Comparison of ENCODE assay signal across 17 cellular contexts in genomic region chr1:15700510-15700909, GRCh38. TPM values are rescaled to one million over a fixed set of nuclear protein-coding genes. Genes with fewer than 3 reads are reported as not detected.
DNase-seq lines count a peak whose midpoint lies in the region; ATAC-seq and TF ChIP-seq lines count a peak whose summit lies in the region.
"Had no signal": no experiment of that assay in that cellular context is flagged by ENCODE, and none has a peak within 500 bp of the region (broad histone marks: within the 10 kb centered on the region; RNA-seq: fewer than 3 reads in every experiment).

No MANE protein-coding gene starts in this region.

- H3K9me3 Mint-ChIP-seq in central memory CD8-positive, alpha-beta T cell: no peaks in the 10 kb centered on the region
- H3K9me3 Mint-ChIP-seq: activated T-cell treated with anti-CD3 and anti-CD28 coated beads, Interleukin-2, amount 50 U/mL, for 4 hours; natural killer cell; stimulated activated naive CD8-positive, alpha-beta T cell treated with anti-CD3 and anti-CD28 coated beads, Interleukin-15, Interleukin-2, amounts not matched to agents 100 ng/mL and 50 ng/mL, for 24 hours had no signal

- TF ChIP-seq POLR2A in heart left ventricle (IDR thresholded peaks at IDR 0.05): no peak

- H3K27ac ChIP-seq in heart left ventricle: peak overlapping the region in 7 of 12 donors; percentile 5 to 48 (median 15)
- peak overlapping the region in 1 of 2 donors; percentile 26 for H3K27ac ChIP-seq in lung (ENCODE audit: low read depth in 1 of 2, low read length in 1 of 2)
- peak overlapping the region; percentile 15 for H3K27ac ChIP-seq in upper lobe of right lung
- no peak overlapping the region for H3K27ac ChIP-seq in substantia nigra (ENCODE audit: low read depth, low read length, poor library complexity, severe bottlenecking)

- peaks cover 8% of the 10 kb centered on the region for H3K36me3 Mint-ChIP-seq in central memory CD8-positive, alpha-beta T cell (ENCODE audit: insufficient read depth)
- H3K36me3 Mint-ChIP-seq: natural killer cell had no signal

- H3K4me1 Mint-ChIP-seq in central memory CD8-positive, alpha-beta T cell: peaks cover 45% of the 10 kb centered on the region

- WGBS in heart left ventricle, 4 donors: 48 to 64% (median 51%) methylated on average over 6 of the region's 6 CpGs
- 61 to 82% methylated on average over 6 of the region's 6 CpGs for WGBS in lung, 2 donors

- no peaks in the 10 kb centered on the region for H3K27me3 Mint-ChIP-seq in central memory CD8-positive, alpha-beta T cell
- H3K27me3 Mint-ChIP-seq: stimulated activated naive CD8-positive, alpha-beta T cell treated with anti-CD3 and anti-CD28 coated beads, Interleukin-15, Interleukin-2, amounts not matched to agents 100 ng/mL and 50 ng/mL, for 24 hours had no signal

- DNase-seq in heart left ventricle (no peak), cardiac septum (ENCODE audit: low spot score) (no peak), lung (ENCODE audit: low spot score) (peak; percentile 62), upper lobe of right lung (peak; percentile 72), midbrain (lab: John Stamatoyannopoulos, UW) (no peak), substantia nigra (lab: John Stamatoyannopoulos, UW) (no peak)
- DNase-seq in central memory CD8-positive, alpha-beta T cell (ENCODE audit: low spot score in 2 of 2): no peak
- no peak for DNase-seq in stimulated activated naive CD8-positive, alpha-beta T cell treated with anti-CD3 and anti-CD28 coated beads, Interleukin-15, Interleukin-2, amounts not matched to agents 100 U/mL and 50 U/mL, for 24 hours
- DNase-seq: activated T-cell treated with anti-CD3 and anti-CD28 coated beads, Interleukin-2, amount 50 U/mL, for 4 hours; Caco-2; cerebellar nuclear complex; gastrocnemius medialis; natural killer cell; NCI-H1417; NCI-H2171 treated with DMSO at 0.1 percent for 48 hours had no signal

- intact Hi-C loops in heart left ventricle (cut with DNase I): loop anchor here in 1 of 10 donors (5.0 kb wide), 1 partner anchor 37 kb away; the partner anchor contains the start of gene SLC25A34
- intact Hi-C loops in cardiac septum (cut with DNase I): loop anchor here (5.0 kb wide), 1 partner anchor 83 kb away; the partner anchor contains the start of gene DDI2
- intact Hi-C loops in upper lobe of right lung (cut with DNase I): no loop called here

- H3K9me3 ChIP-seq in heart left ventricle (no peaks in the 10 kb centered on the region), lung (ENCODE audit: control insufficient read depth in 2 of 2, insufficient read depth in 1 of 2, low read length in 1 of 2) (peaks cover 0 to 2% of the 10 kb centered on the region in 2 donors), upper lobe of right lung (no peaks in the 10 kb centered on the region)
- H3K9me3 ChIP-seq: Caco-2, gastrocnemius medialis had no signal

- H3K27me3 ChIP-seq in heart left ventricle: no peaks in the 10 kb centered on the region
- H3K27me3 ChIP-seq in lung (ENCODE audit: control insufficient read depth, insufficient read depth): no peaks in the 10 kb centered on the region
- no peaks in the 10 kb centered on the region for H3K27me3 ChIP-seq in upper lobe of right lung
- H3K27me3 ChIP-seq: gastrocnemius medialis had no signal

- ATAC-seq in heart left ventricle: no peak
- ATAC-seq in central memory CD8-positive, alpha-beta T cell (replicated peaks; ENCODE audit: extremely low read depth, poor library complexity, severe bottlenecking): no peak
- no peak for ATAC-seq in lung (ENCODE audit: insufficient read depth, low FRiP score)
- peak; percentile 73 for ATAC-seq in upper lobe of right lung
- ATAC-seq in stimulated activated naive CD8-positive, alpha-beta T cell treated with anti-CD3 and anti-CD28 coated beads, Interleukin-15, Interleukin-2, amounts not matched to agents 100 U/mL and 50 U/mL, for 24 hours: no peak
- ATAC-seq: activated T-cell treated with anti-CD3 and anti-CD28 coated beads, Interleukin-2, amount 50 U/mL, for 4 hours; gastrocnemius medialis; natural killer cell had no signal

- H3K4me3 ChIP-seq in heart left ventricle: no peak overlapping the region
- H3K4me3 ChIP-seq in lung: no peak overlapping the region
- H3K4me3 ChIP-seq in upper lobe of right lung: no peak overlapping the region
- H3K4me3 ChIP-seq: gastrocnemius medialis had no signal

- peaks cover 9 to 84% (median 61%) of the 10 kb centered on the region in 12 donors for H3K4me1 ChIP-seq in heart left ventricle
- peaks cover 20 to 22% of the 10 kb centered on the region in 2 donors for H3K4me1 ChIP-seq in lung (ENCODE audit: control insufficient read depth in 2 of 2, insufficient read depth in 2 of 2, low read length in 2 of 2)
- peaks cover 68% of the 10 kb centered on the region for H3K4me1 ChIP-seq in upper lobe of right lung
- H3K4me1 ChIP-seq: Caco-2 had no signal

- no peak for TF ChIP-seq CTCF in heart left ventricle (IDR thresholded peaks at IDR 0.05)
- TF ChIP-seq CTCF in lung (IDR thresholded peaks at IDR 0.05; ENCODE audit: control extremely low read depth, extremely low read depth): no peak
- no peak for TF ChIP-seq CTCF in upper lobe of right lung (IDR thresholded peaks at IDR 0.05)

- H3K36me3 ChIP-seq in heart left ventricle: peaks cover 0 to 24% (median 15%) of the 10 kb centered on the region in 9 donors
- H3K36me3 ChIP-seq in lung (ENCODE audit: control insufficient read depth in 2 of 2, insufficient read depth in 2 of 2, low read length in 2 of 2): peaks cover 3 to 4% of the 10 kb centered on the region in 2 donors
- H3K36me3 ChIP-seq in upper lobe of right lung: peaks cover 6% of the 10 kb centered on the region
- H3K36me3 ChIP-seq: gastrocnemius medialis had no signal

- no peak overlapping the region for H3K4me3 Mint-ChIP-seq in central memory CD8-positive, alpha-beta T cell
- H3K4me3 Mint-ChIP-seq: activated T-cell treated with anti-CD3 and anti-CD28 coated beads, Interleukin-2, amount 50 U/mL, for 4 hours; natural killer cell; stimulated activated naive CD8-positive, alpha-beta T cell treated with anti-CD3 and anti-CD28 coated beads, Interleukin-15, Interleukin-2, amounts not matched to agents 100 ng/mL and 50 ng/mL, for 24 hours had no signal

- peak overlapping the region; percentile 33 for H3K27ac Mint-ChIP-seq in central memory CD8-positive, alpha-beta T cell (ENCODE audit: low read depth)
- H3K27ac Mint-ChIP-seq: stimulated activated naive CD8-positive, alpha-beta T cell treated with anti-CD3 and anti-CD28 coated beads, Interleukin-15, Interleukin-2, amounts not matched to agents 100 ng/mL and 50 ng/mL, for 24 hours had no signal

RNA-seq across cellular contexts. Expression of gene PLEKHM2, which starts 16.4 kb away (rescaled TPM):
- 100 to 1,000 TPM in 2 of 9 donors, 10 to 100 TPM in 7; 69.9 to 150 (median 84.4) TPM for total RNA-seq in heart left ventricle
- 100 to 1,000 TPM in 1 of 2 donors, 10 to 100 TPM in 1; 83.1 to 104 TPM for polyA plus RNA-seq in heart left ventricle
- total RNA-seq in cardiac septum: 93.1 TPM
- total RNA-seq in lung: 10 to 100 TPM; 32.5 to 79.2 TPM
- 10 to 100 TPM; 49.3 to 76.9 TPM for polyA plus RNA-seq in lung
- 90.9 TPM for total RNA-seq in upper lobe of right lung

RNA-seq across cellular contexts. Expression of gene SLC25A34, which starts 35.5 kb away (rescaled TPM):
- total RNA-seq in heart left ventricle (10 to 100 TPM in 6 of 9 donors, 1 to 10 TPM in 3; 4.8 to 71.2 (median 17.8) TPM), cardiac septum (2.9 TPM), lung (1 to 10 TPM; 1.6 to 4.2 TPM), upper lobe of right lung (3.0 TPM)
- polyA plus RNA-seq in heart left ventricle (10 to 100 TPM in 1 of 2 donors, 1 to 10 TPM in 1; 1.6 to 25.9 TPM), lung (1 to 10 TPM; 1.7 to 2.7 TPM)
- total RNA-seq: HT-29 had no signal

RNA-seq across cellular contexts. Expression of gene TMEM82, which starts 41.8 kb away (rescaled TPM):
- total RNA-seq in heart left ventricle: not detected
- polyA plus RNA-seq in heart left ventricle: not detected
- not detected for total RNA-seq in cardiac septum
- not detected for total RNA-seq in lung
- polyA plus RNA-seq in lung: not detected
- total RNA-seq in upper lobe of right lung: not detected
- total RNA-seq: activated T-cell treated with anti-CD3 and anti-CD28 coated beads, Interleukin-2, amount 50 U/mL, for 4 hours; HT-29; natural killer cell had no signal

RNA-seq across cellular contexts. Expression of gene FBLIM1, which starts 58.1 kb away (rescaled TPM):
- total RNA-seq in heart left ventricle (100 to 1,000 TPM in 1 of 9 donors, 10 to 100 TPM in 8; 49.3 to 103 (median 73.8) TPM), cardiac septum (40.6 TPM), lung (10 to 100 TPM; 37.4 to 55.0 TPM), upper lobe of right lung (39.0 TPM)
- polyA plus RNA-seq in heart left ventricle (10 to 100 TPM; 31.6 to 58.4 TPM), lung (10 to 100 TPM; 15.8 to 26.2 TPM)

Comparison
In these comparisons a context has a peak if more than half of its experiments do, and no peak if none do; other contexts are left out.
1. DNase-seq: peak in lung (single experiment) and upper lobe of right lung (single experiment); none in heart left ventricle (0 of 5), cardiac septum (single experiment), central memory CD8-positive, alpha-beta T cell (0 of 2), midbrain (single experiment), substantia nigra (0 of 49) and stimulated activated naive CD8-positive, alpha-beta T cell treated with anti-CD3 and anti-CD28 coated beads, Interleukin-15, Interleukin-2, amounts not matched to agents 100 U/mL and 50 U/mL, for 24 hours (single experiment).